Comparison of ENCODE assay signal across 22 cellular contexts in the genomic region with DNA sequence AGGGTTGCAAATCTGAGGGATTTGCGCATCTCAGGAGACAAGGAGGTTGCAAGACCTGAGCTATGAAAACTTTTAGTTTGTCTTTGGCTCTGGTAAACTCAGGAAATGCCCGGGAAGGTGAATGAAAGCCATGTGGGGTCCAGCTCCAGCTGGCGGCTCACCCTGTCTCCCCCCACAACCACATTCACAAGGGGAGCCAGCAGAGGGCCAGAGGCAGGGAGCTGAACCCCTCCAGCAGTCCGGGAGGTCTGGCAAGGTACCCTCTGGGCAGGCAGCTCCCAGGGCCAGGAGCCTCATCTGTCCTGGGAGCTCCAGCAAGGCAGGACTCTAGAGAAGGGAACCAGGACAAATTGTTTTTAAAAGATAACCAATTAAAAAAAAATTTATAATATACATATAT. TPM values are rescaled to one million over a fixed set of nuclear protein-coding genes. Genes with fewer than 3 reads are reported as not detected.
A peak's percentile ranks its signal among the peaks of the same experiment; 100 is the strongest.
DNase-seq lines count a peak whose midpoint lies in the region; ATAC-seq, FAIRE-seq and TF ChIP-seq lines count a peak whose summit lies in the region.
"Had no signal": no experiment of that assay in that cellular context is flagged by ENCODE, and none has a peak within 500 bp of the region (broad histone marks: within the 10 kb centered on the region; RNA-seq: fewer than 3 reads in every experiment).

No MANE protein-coding gene starts in this region.

- H4K5ac ChIP-seq in H1 (ENCODE audit: insufficient read length, low read depth, low read length) = no peak overlapping the region

- H4K91ac ChIP-seq in H1 (replicated peaks; ENCODE audit: insufficient read length, low read length) = no peak overlapping the region

- peaks cover 0 to 12% (median 0%) of the 10 kb centered on the region in 11 experiments; a peak in 4 of 22 replicates for H4K20me1 ChIP-seq in BLaER1 treated with 17β-estradiol and CSF1 and Interleukin-3, amounts not matched to agents 10 nM and 100 nM
- peaks cover 0 to 1% of the 10 kb centered on the region in 2 experiments for H4K20me1 ChIP-seq in H1 (replicated peaks in 1 of 2; ENCODE audit: control insufficient read depth in 1 of 2, insufficient read depth in 2 of 2, low read length in 2 of 2)
- H4K20me1 ChIP-seq in osteoblast (ENCODE audit: insufficient read depth, low read length) = no peaks in the 10 kb centered on the region
- H4K20me1 ChIP-seq: BLaER1 had no signal

- peak overlapping the region in 1 of 11 experiments; percentile 35; a peak in 1 of 22 replicates for H3K9ac ChIP-seq in BLaER1 treated with 17β-estradiol and CSF1 and Interleukin-3, amounts not matched to agents 10 nM and 100 nM
- H3K9ac ChIP-seq in H1 (replicated peaks in 1 of 4; ENCODE audit: extremely low read depth in 1 of 4, low read depth in 3 of 4, low read length in 3 of 4) = no peak overlapping the region
- H3K9ac ChIP-seq: BLaER1 had no signal

- H3K4me2 ChIP-seq in BLaER1 treated with 17β-estradiol and CSF1 and Interleukin-3, amounts not matched to agents 10 nM and 100 nM = peak overlapping the region in 6 of 11 experiments; percentile 4 to 47 (median 26); a peak in 9 of 22 replicates
- H3K4me2 ChIP-seq in H1 (ENCODE audit: insufficient read depth in 1 of 2, low read depth in 2 of 2, low read length in 2 of 2) = no peak overlapping the region
- H3K4me2 ChIP-seq in osteoblast (ENCODE audit: insufficient read depth, low read length) = no peak overlapping the region
- H3K4me2 ChIP-seq: A549 had no signal

- H2BK120ac ChIP-seq in H1 (replicated peaks; ENCODE audit: low read depth, low read length) = peak overlapping the region; percentile 67

- H3K23ac ChIP-seq in H1 (ENCODE audit: insufficient read length) = no peak overlapping the region

- TF ChIP-seq EP300 in H1 (IDR thresholded peaks at IDR 0.05; ENCODE audit: borderline replicate concordance in 1 of 2, low read depth in 2 of 2, low read length in 2 of 2) = no peak

- DNase-seq in H1 (ENCODE audit: low read depth in 1 of 2, low spot score in 2 of 2) (no peak), osteoblast (ENCODE audit: insufficient read length, low spot score, missing footprints) (peak; percentile 56), HuH-7.5 (ENCODE audit: low spot score) (no peak), mucosa of gallbladder (ENCODE audit: low spot score) (no peak), GM10248 (ENCODE audit: extremely low spot score) (no peak)
- DNase-seq: CD8-positive, alpha-beta T cell; DMS 273 treated with DMSO at 0.1 percent for 48 hours; DMS53; DND-41; EL; Kasumi-1; KBM-7 had no signal

- H3K9me3 ChIP-seq in BLaER1 treated with 17β-estradiol and CSF1 and Interleukin-3, amounts not matched to agents 10 nM and 100 nM (replicated peaks in 1 of 11) = no peaks in the 10 kb centered on the region
- H3K9me3 ChIP-seq in HEK293 (ENCODE audit: control insufficient read depth, insufficient read depth, low read depth, low read length) (no peaks in the 10 kb centered on the region), H1 (ENCODE audit: insufficient read depth in 2 of 2, low read depth in 1 of 2, low read length in 1 of 2) (no peaks in the 10 kb centered on the region), osteoblast (ENCODE audit: low read depth, low read length) (no peaks in the 10 kb centered on the region)
- H3K9me3 ChIP-seq: A549, BLaER1 had no signal

- no peak for TF ChIP-seq RAD21 in H1 (IDR thresholded peaks at IDR 0.05 in 1 of 2, conservative IDR thresholded peaks at IDR 0.05 in 1 of 2; ENCODE audit: low read depth in 2 of 2, low read length in 2 of 2)

- H2AFZ ChIP-seq in H1 (ENCODE audit: low read length) = no peak overlapping the region
- H2AFZ ChIP-seq in osteoblast (ENCODE audit: low read length) = no peak overlapping the region

- H3K14ac ChIP-seq in H1 (ENCODE audit: insufficient read length) = no peak overlapping the region

- no peak overlapping the region for H2AK5ac ChIP-seq in H1 (ENCODE audit: low read depth, low read length)

- no peak overlapping the region for H3K27ac ChIP-seq in BLaER1 treated with 17β-estradiol and CSF1 and Interleukin-3, amounts not matched to agents 10 nM and 100 nM
- H3K27ac ChIP-seq in HEK293 (ENCODE audit: extremely low read depth, low read depth, low read length) (no peak overlapping the region), H1 (ENCODE audit: low read depth, low read length) (no peak overlapping the region), osteoblast (ENCODE audit: low read depth, low read length) (no peak overlapping the region)
- H3K27ac ChIP-seq: 22Rv1, A549 had no signal

- H2BK15ac ChIP-seq in H1 (ENCODE audit: low read length) = no peak overlapping the region

- POLR2A ChIA-PET in HEK293 (lab: Yijun Ruan, JAX) (interaction anchor here (0.6 kb wide), 1 partner anchor 497 kb away, joined by 4 read pairs; no protein-coding TSS in a partner anchor), H1 (lab: Charles Lee; ENCODE audit: partially characterized antibody) (interaction anchor here (0.7 to 1.1 kb wide), 2 partner anchors 11 to 14 kb away, joined by 3 to 4 read pairs; no protein-coding TSS in a partner anchor), GM10248 (lab: Yijun Ruan, JAX) (no interaction called here)

- peaks cover 9% of the 10 kb centered on the region for H3K23me2 ChIP-seq in H1 (ENCODE audit: low read depth, low read length)

- CTCF ChIA-PET in HEK293 (lab: Yijun Ruan, JAX) (interaction anchor here (0.7 to 5.4 kb wide), 2 partner anchors 12 to 406 kb away, joined by 3 to 53 read pairs; no protein-coding TSS in a partner anchor), H1 (lab: Charles Lee; ENCODE audit: partially characterized antibody) (interaction anchor here (0.8 to 11.9 kb wide), 6 partner anchors 9 to 235 kb away, joined by 3 to 164 read pairs (median 4); no protein-coding TSS in a partner anchor), GM10248 (lab: Yijun Ruan, JAX) (interaction anchor here (1.3 to 5.0 kb wide), 3 partner anchors 12 to 425 kb away, joined by 7 to 80 read pairs (median 21); no protein-coding TSS in a partner anchor)

- TF ChIP-seq POLR2A in H1 (IDR thresholded peaks at IDR 0.05; ENCODE audit: control extremely low read depth in 1 of 2, low read depth in 2 of 2, low read length in 2 of 2) = no peak

- H3K4me3 ChIP-seq in BLaER1 treated with 17β-estradiol and CSF1 and Interleukin-3, amounts not matched to agents 10 nM and 100 nM = no peak overlapping the region
- H3K4me3 ChIP-seq in HEK293 (ENCODE audit: low read depth, low read length) (no peak overlapping the region), H1 (ENCODE audit: extremely low read depth in 1 of 4, insufficient read depth in 2 of 4, low read depth in 3 of 4, low read length in 4 of 4) (no peak overlapping the region), osteoblast (ENCODE audit: insufficient read depth, low read length) (no peak overlapping the region)
- H3K4me3 ChIP-seq: A549, BLaER1 had no signal

- H3K79me2 ChIP-seq in H1 (ENCODE audit: control insufficient read depth in 1 of 2, insufficient read depth in 2 of 2, low read length in 2 of 2) (peaks cover 0 to 5% of the 10 kb centered on the region in 2 experiments; a peak in 1 of 4 replicates), osteoblast (ENCODE audit: insufficient read depth, low read length) (no peaks in the 10 kb centered on the region)

- no peak for TF ChIP-seq CTCF in HEK293 (tag by site-specific recombination; IDR thresholded peaks at IDR 0.05)
- TF ChIP-seq CTCF in H1 (IDR thresholded peaks at IDR 0.05; ENCODE audit: control extremely low read depth in 1 of 3, insufficient read depth in 1 of 3, low read depth in 1 of 3, low read length in 3 of 3) = no peak
- no peak for TF ChIP-seq CTCF in osteoblast (IDR thresholded peaks at IDR 0.05; ENCODE audit: extremely low read depth, low read depth, low read length)
- TF ChIP-seq CTCF in GM10248 (IDR thresholded peaks at IDR 0.05; ENCODE audit: control extremely low read depth, extremely low read depth, low read depth, missing control alignments) = no peak

- H2BK5ac ChIP-seq in H1 (ENCODE audit: low read depth, low read length) = no peak overlapping the region

- peaks cover 8% of the 10 kb centered on the region for H3K79me1 ChIP-seq in H1 (ENCODE audit: low read depth, low read length)

- WGBS in H1 (ENCODE audit: extremely low coverage in 1 of 2, insufficient coverage in 1 of 2, insufficient read length in 1 of 2, insufficient replicate concordance in 2 of 2, low coverage in 1 of 2, low lambda C conversion rate in 2 of 2, missing lambda C conversion rate in 1 of 2), 2 experiments = 93% methylated on average over 4 of the region's 4 CpGs; no CpG with 5 or more reads in 1 of the 2 experiments

- peaks cover 0 to 8% (median 0%) of the 10 kb centered on the region in 11 experiments; a peak in 3 of 22 replicates for H3K27me3 ChIP-seq in BLaER1 treated with 17β-estradiol and CSF1 and Interleukin-3, amounts not matched to agents 10 nM and 100 nM
- H3K27me3 ChIP-seq in H1 (replicated peaks in 1 of 4; ENCODE audit: control insufficient read depth in 3 of 4, extremely low read depth in 1 of 4, insufficient read depth in 3 of 4, low read length in 3 of 4) = no peaks in the 10 kb centered on the region; a peak in 1 of 7 replicates
- peaks cover 53% of the 10 kb centered on the region for H3K27me3 ChIP-seq in osteoblast (ENCODE audit: insufficient read depth, low read length)
- H3K27me3 ChIP-seq: BLaER1 had no signal

- H3K18ac ChIP-seq in H1 (ENCODE audit: extremely low read depth, low read length) = no peak overlapping the region

- no peaks in the 10 kb centered on the region for H3K36me3 ChIP-seq in BLaER1 treated with 17β-estradiol and CSF1 and Interleukin-3, amounts not matched to agents 10 nM and 100 nM
- H3K36me3 ChIP-seq in HEK293 (ENCODE audit: control insufficient read depth in 2 of 2, insufficient read depth in 1 of 2, low read length in 2 of 2) = no peaks in the 10 kb centered on the region
- H3K36me3 ChIP-seq in H1 (ENCODE audit: control insufficient read depth in 2 of 4, insufficient read depth in 4 of 4, low read length in 3 of 4) = no peaks in the 10 kb centered on the region
- no peaks in the 10 kb centered on the region for H3K36me3 ChIP-seq in osteoblast (ENCODE audit: insufficient read depth, low read length)
- H3K36me3 ChIP-seq: BLaER1 had no signal

- H3K56ac ChIP-seq in H1 (replicated peaks; ENCODE audit: insufficient read length, low read depth, low read length) = no peak overlapping the region

- no peak for ATAC-seq in GM19035 (IDR thresholded peaks at IDR 0.05; ENCODE audit: unreplicated experiment)
- ATAC-seq: A549; CD8-positive, alpha-beta T cell; HCT116 had no signal

- H2BK20ac ChIP-seq in H1 (ENCODE audit: low read length) = no peak overlapping the region

- FAIRE-seq in H1 (lab: Jason Lieb, UNC) = no peak
- FAIRE-seq: A549, GM18507, H54, HTR-8/SVneo had no signal

- peak overlapping the region; percentile 23; the same call in 1 of the 2 replicates for H2BK12ac ChIP-seq in H1 (ENCODE audit: low read depth, low read length)

- H3K4ac ChIP-seq in H1 (replicated peaks; ENCODE audit: insufficient read length, low read depth, low read length) = no peak overlapping the region

- peaks cover 7 to 53% (median 47%) of the 10 kb centered on the region in 10 experiments for H3K4me1 ChIP-seq in BLaER1 treated with 17β-estradiol and CSF1 and Interleukin-3, amounts not matched to agents 10 nM and 100 nM
- H3K4me1 ChIP-seq in HEK293 (ENCODE audit: control insufficient read depth, insufficient read depth, low read length) (no peaks in the 10 kb centered on the region; the same call in 1 of the 2 replicates), H1 (replicated peaks in 1 of 4; ENCODE audit: control insufficient read depth in 3 of 4, insufficient read depth in 4 of 4, low read length in 3 of 4) (peaks cover 0 to 14% (median 8%) of the 10 kb centered on the region in 4 experiments; a peak in 5 of 7 replicates), osteoblast (ENCODE audit: insufficient read depth, low read length) (peaks cover 3% of the 10 kb centered on the region)

- no peak overlapping the region for H4K8ac ChIP-seq in H1 (ENCODE audit: extremely low read depth, insufficient read depth, low read length)

RNA-seq across cellular contexts. Expression of a gene that starts 2.5 kb away (rescaled TPM):
- total RNA-seq in H1 (2021; fragmentation: NEBNext Ultra II Directional; extraction: Animal tissue kit (Norgen Biotek cat#: 25700)) = 74.3 and 88.4 TPM in 2 replicates
- polyA plus RNA-seq in H1 (2011; rRNA removed) = 61.4 and 90.7 TPM in 2 replicates
- 61.9 TPM for polyA plus RNA-seq in H1 (2011; cell fraction: cytosol; rRNA removed)
- polyA plus RNA-seq in H1 (2011; cell fraction: nucleus; rRNA removed) = 169 TPM
- 32.1 to 76.8 TPM (median 61.9 TPM) in 4 replicates for polyA plus RNA-seq in H1 (2012, experiment 1 of 2)
- 57.5 TPM for polyA plus RNA-seq in H1 (2012, experiment 2 of 2)
- 76.3 TPM for polyA plus RNA-seq in H1 (2013, experiment 1 of 2)
- 74.6 TPM for polyA plus RNA-seq in H1 (2013, experiment 2 of 2)
- 37.9 and 42.9 TPM in 2 replicates for polyA minus RNA-seq in H1 (2011; rRNA and poly(A)+ RNA removed)
- 68.5 TPM for polyA minus RNA-seq in H1 (2011; cell fraction: cytosol; rRNA and poly(A)+ RNA removed)
- polyA minus RNA-seq in H1 (2011; cell fraction: nucleus; rRNA and poly(A)+ RNA removed) = 57.4 TPM
- total RNA-seq in osteoblast (0.29 and 1.1 TPM in 2 replicates), mucosa of gallbladder (233 TPM)

RNA-seq across cellular contexts. Expression of a gene that starts 49.4 kb away (rescaled TPM):
- 165 and 168 TPM in 2 replicates for total RNA-seq in H1 (2021; fragmentation: NEBNext Ultra II Directional; extraction: Animal tissue kit (Norgen Biotek cat#: 25700))
- 21.1 and 22.8 TPM in 2 replicates for polyA plus RNA-seq in H1 (2011; rRNA removed)
- polyA plus RNA-seq in H1 (2011; cell fraction: cytosol; rRNA removed) = 25.6 TPM
- polyA plus RNA-seq in H1 (2011; cell fraction: nucleus; rRNA removed) = 53.7 TPM
- polyA plus RNA-seq in H1 (2012, experiment 1 of 2) = 32.3 to 43.6 TPM (median 38.1 TPM) in 4 replicates
- 2.6 TPM for polyA plus RNA-seq in H1 (2012, experiment 2 of 2)
- polyA plus RNA-seq in H1 (2013, experiment 1 of 2) = 29.8 TPM
- 29.7 TPM for polyA plus RNA-seq in H1 (2013, experiment 2 of 2)
- 116 and 150 TPM in 2 replicates for polyA minus RNA-seq in H1 (2011; rRNA and poly(A)+ RNA removed)
- polyA minus RNA-seq in H1 (2011; cell fraction: cytosol; rRNA and poly(A)+ RNA removed) = 81.3 TPM
- 206 TPM for polyA minus RNA-seq in H1 (2011; cell fraction: nucleus; rRNA and poly(A)+ RNA removed)
- total RNA-seq in osteoblast (48.6 and 53.2 TPM in 2 replicates), mucosa of gallbladder (82.1 TPM)

Comparison
In these comparisons a context has a peak if more than half of its experiments do, and no peak if none do; other contexts are left out.
1. H3K4me2 ChIP-seq: peak in BLaER1 treated with 17β-estradiol and CSF1 and Interleukin-3, amounts not matched to agents 10 nM and 100 nM (6 of 11); none in H1 (0 of 2) and osteoblast (single experiment).
2. RNA of a gene that starts 2.5 kb away (total RNA-seq): 233 TPM in mucosa of gallbladder (single experiment) and 74.3 to 88.4 TPM in H1; 0.29 to 1.1 TPM in osteoblast; every median in the first group is over 10 times any median in the second.